ENCODE assay signal across 8 cellular contexts in the genomic region with DNA sequence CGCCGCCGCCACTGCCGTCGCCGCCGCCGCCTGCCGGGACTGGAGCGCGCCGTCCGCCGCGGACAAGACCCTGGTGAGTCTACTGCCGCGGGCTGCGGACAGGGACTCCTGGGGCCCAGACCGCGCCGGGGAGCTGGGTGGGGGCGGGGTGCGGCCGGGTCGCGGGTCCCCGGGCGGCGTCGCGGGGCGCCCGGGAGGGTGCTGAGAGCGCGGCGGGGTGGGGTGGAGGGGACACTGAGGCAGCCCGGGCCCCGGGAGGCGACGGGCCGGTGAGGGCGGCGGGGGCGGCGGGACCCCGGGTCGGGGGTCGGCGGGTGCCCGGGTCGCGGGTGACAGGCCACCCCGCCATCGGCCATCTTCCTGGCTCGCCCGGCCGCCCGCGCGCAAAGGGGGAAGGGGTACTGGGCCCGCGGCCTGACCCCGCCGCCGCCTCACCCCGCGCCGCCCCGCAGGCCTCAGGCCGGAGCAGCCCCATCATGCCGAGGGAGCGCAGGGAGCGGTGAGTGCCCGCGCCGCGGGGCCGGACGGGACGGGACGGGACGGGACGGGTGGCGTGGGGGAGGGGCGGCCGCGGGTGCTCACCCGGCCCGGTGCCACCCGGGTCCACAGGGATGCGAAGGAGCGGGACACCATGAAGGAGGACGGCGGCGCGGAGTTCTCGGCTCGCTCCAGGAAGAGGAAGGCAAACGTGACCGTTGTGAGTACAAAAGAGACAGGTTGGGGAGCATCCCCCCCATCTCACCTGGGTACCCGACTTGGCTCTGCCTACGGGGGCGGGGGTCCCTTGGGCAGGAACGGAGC. TPM values are rescaled to one million over a fixed set of nuclear protein-coding genes. Genes with fewer than 3 reads are reported as not detected.
DNase-seq lines count a peak whose midpoint lies in the region; ATAC-seq, FAIRE-seq and TF ChIP-seq lines count a peak whose summit lies in the region.

No MANE protein-coding gene starts in this region.

- peaks cover 25 to 41% (median 34%) of the 10 kb centered on the region in 10 experiments for H3K4me1 ChIP-seq in BLaER1 treated with 17β-estradiol and CSF1 and Interleukin-3, amounts not matched to agents 10 nM and 100 nM
- H3K4me1 ChIP-seq in adrenal gland (replicated peaks in 1 of 2): peaks cover 10 to 12% of the 10 kb centered on the region in 2 donors
- no peaks in the 10 kb centered on the region for H3K4me1 ChIP-seq in kidney (ENCODE audit: control insufficient read depth in 1 of 2, insufficient read depth in 1 of 2, low read depth in 1 of 2, low read length in 2 of 2)
- peaks cover 10% of the 10 kb centered on the region for H3K4me1 ChIP-seq in testis

- FAIRE-seq in kidney (lab: Jason Lieb, UNC): no peak

- peak overlapping the region; percentile 84 to 92 (median 89) for H3K4me2 ChIP-seq in BLaER1 treated with 17β-estradiol and CSF1 and Interleukin-3, amounts not matched to agents 10 nM and 100 nM

- no peak for DNase-seq in Jurkat, Clone E6-1 (ENCODE audit: low read depth, low spot score)
- DNase-seq in adrenal gland (peak in 5 of 7 donors; percentile 32 to 55 (median 51)), kidney (peak; percentile 84), testis (no peak), amniotic stem cell (lab: John Stamatoyannopoulos, UW) (no peak), NCI-H510A (lab: John Stamatoyannopoulos, UW) (no peak)

- peak overlapping the region in 10 of 11 experiments; percentile 33 to 85 (median 68); a peak in 17 of 22 replicates for H3K27ac ChIP-seq in BLaER1 treated with 17β-estradiol and CSF1 and Interleukin-3, amounts not matched to agents 10 nM and 100 nM
- H3K27ac ChIP-seq in adrenal gland (peak overlapping the region in 1 of 5 donors; percentile 52), kidney (ENCODE audit: low read depth in 2 of 2, low read length in 2 of 2) (no peak overlapping the region), testis (no peak overlapping the region)

- H4K20me1 ChIP-seq in BLaER1 treated with 17β-estradiol and CSF1 and Interleukin-3, amounts not matched to agents 10 nM and 100 nM: 0 out of 22 replicates have a peak, but pooled peaks cover 0 to 3% (median 0%) of the 10 kb centered on the region in 11 experiments

- intact Hi-C loops in adrenal gland (cut with DNase I) (loop anchor here in 1 of 2 donors (5.0 kb wide), 1 partner anchor 35 kb away; no protein-coding TSS in a partner anchor), kidney (cut with DNase I) (no loop called here), testis (cut with DNase I; ENCODE audit: low total_unique reads) (loop anchor here (5.0 kb wide), 1 partner anchor 35 kb away; no protein-coding TSS in a partner anchor)

- peak; percentile 25 for ATAC-seq in GM19452 (IDR thresholded peaks at IDR 0.05; ENCODE audit: unreplicated experiment)

- no peak for TF ChIP-seq CTCF in adrenal gland (IDR thresholded peaks at IDR 0.05)
- TF ChIP-seq CTCF in kidney (IDR thresholded peaks at IDR 0.05; ENCODE audit: borderline replicate concordance, extremely low read depth, insufficient read depth): no peak
- TF ChIP-seq CTCF in testis (IDR thresholded peaks at IDR 0.05): no peak

- TF ChIP-seq POLR2A in adrenal gland (IDR thresholded peaks at IDR 0.05) (no peak), testis (IDR thresholded peaks at IDR 0.05) (no peak)

- no peaks in the 10 kb centered on the region for H3K9me3 ChIP-seq in BLaER1 treated with 17β-estradiol and CSF1 and Interleukin-3, amounts not matched to agents 10 nM and 100 nM (replicated peaks in 1 of 11)
- H3K9me3 ChIP-seq in adrenal gland (replicated peaks in 1 of 3) (no peaks in the 10 kb centered on the region), kidney (ENCODE audit: control insufficient read depth in 1 of 2, low read length in 2 of 2) (no peaks in the 10 kb centered on the region), testis (no peaks in the 10 kb centered on the region)

- peak overlapping the region; percentile 77 to 88 (median 85) for H3K9ac ChIP-seq in BLaER1 treated with 17β-estradiol and CSF1 and Interleukin-3, amounts not matched to agents 10 nM and 100 nM
- H3K9ac ChIP-seq in kidney (ENCODE audit: low read length in 2 of 2): no peak overlapping the region

- H3K27me3 ChIP-seq in BLaER1 treated with 17β-estradiol and CSF1 and Interleukin-3, amounts not matched to agents 10 nM and 100 nM: no peaks in the 10 kb centered on the region
- H3K27me3 ChIP-seq in adrenal gland: no peaks in the 10 kb centered on the region
- no peaks in the 10 kb centered on the region for H3K27me3 ChIP-seq in testis

- H3K4me3 ChIP-seq in BLaER1 treated with 17β-estradiol and CSF1 and Interleukin-3, amounts not matched to agents 10 nM and 100 nM: peak overlapping the region; percentile 74 to 88 (median 78)
- H3K4me3 ChIP-seq in Jurkat, Clone E6-1 (ENCODE audit: low read length): peak overlapping the region; percentile 27
- H3K4me3 ChIP-seq in adrenal gland (peak overlapping the region in 2 of 4 donors; percentile 28 to 90), kidney (ENCODE audit: low read length in 2 of 2) (no peak overlapping the region), testis (peak overlapping the region; percentile 51 to 64)

- WGBS in adrenal gland, 4 donors: 1 to 5% (median 1%) methylated on average over 6 to 100 of the region's 104 CpGs
- 3% methylated on average over 27 to 37 of the region's 104 CpGs for WGBS in testis, 2 donors

- H3K36me3 ChIP-seq in BLaER1 treated with 17β-estradiol and CSF1 and Interleukin-3, amounts not matched to agents 10 nM and 100 nM: peaks cover 3 to 23% (median 5%) of the 10 kb centered on the region in 11 experiments; a peak in 19 of 22 replicates
- H3K36me3 ChIP-seq in adrenal gland (replicated peaks in 1 of 2) (no peaks in the 10 kb centered on the region), kidney (ENCODE audit: control insufficient read depth in 1 of 2, insufficient read depth in 2 of 2, low read length in 2 of 2) (no peaks in the 10 kb centered on the region), testis (ENCODE audit: low read depth, missing control alignments) (no peaks in the 10 kb centered on the region)

RNA-seq across cellular contexts. Expression of gene CCNE1, which starts 0.5 kb away (rescaled TPM):
- polyA plus RNA-seq in Jurkat, Clone E6-1 (2012; ENCODE audit: insufficient read depth, insufficient read length): 21.5 TPM
- total RNA-seq in adrenal gland (1 to 10 TPM; 3.0 to 10.0 (median 7.0) TPM), kidney (1.4 TPM), testis (10 to 100 TPM; 16.3 to 17.6 TPM)
- polyA plus RNA-seq in adrenal gland (10 to 100 TPM in 1 of 3 donors, 1 to 10 TPM in 2; 8.5 to 10.8 (median 9.5) TPM), kidney (ENCODE audit: insufficient read depth, low read depth, low replicate concordance) (1.3 TPM), testis (ENCODE audit: insufficient read depth, low read depth, low replicate concordance) (32.2 TPM)

Comparison
In these comparisons a context has a peak if more than half of its experiments do, and no peak if none do; other contexts are left out.
1. H3K27ac ChIP-seq: peak in BLaER1 treated with 17β-estradiol and CSF1 and Interleukin-3, amounts not matched to agents 10 nM and 100 nM (10 of 11); none in kidney (0 of 2) and testis (0 of 2).
2. H3K4me3 ChIP-seq: peak in BLaER1 treated with 17β-estradiol and CSF1 and Interleukin-3, amounts not matched to agents 10 nM and 100 nM (10 of 10), Jurkat, Clone E6-1 (single experiment) and testis (2 of 2); none in kidney (0 of 2).
3. H3K9ac ChIP-seq: peak in BLaER1 treated with 17β-estradiol and CSF1 and Interleukin-3, amounts not matched to agents 10 nM and 100 nM (11 of 11); none in kidney (0 of 2).
4. DNase-seq: peak in adrenal gland (5 of 7) and kidney (single experiment); none in Jurkat, Clone E6-1 (single experiment), testis (single experiment), amniotic stem cell (single experiment) and NCI-H510A (single experiment).